ENCODE assay signal across 14 cellular contexts in genomic region chr3:104066658-104067057, GRCh38.
DNase-seq lines count a peak whose midpoint lies in the region; ATAC-seq and TF ChIP-seq lines count a peak whose summit lies in the region.
"Had no signal": no experiment of that assay in that cellular context is flagged by ENCODE, and none has a peak within 500 bp of the region (broad histone marks: within the 10 kb centered on the region; RNA-seq: fewer than 3 reads in every experiment).

No MANE protein-coding gene starts in this region.

- intact Hi-C loops in MCF 10A (cut with micrococcal nuclease) (no loop called here), breast epithelium (cut with DNase I; ENCODE audit: low total_unique reads) (no loop called here)

- H3K27me3 Mint-ChIP-seq in MCF 10A (ENCODE audit: insufficient read depth, unreplicated experiment) (no peaks in the 10 kb centered on the region), HFFc6 (ENCODE audit: insufficient read depth) (no peaks in the 10 kb centered on the region)
- H3K27me3 Mint-ChIP-seq: activated naive CD8-positive, alpha-beta T cell treated with anti-CD3 and anti-CD28 coated beads for 36 hours had no signal

- CTCF ChIA-PET in MCF 10A (lab: Yijun Ruan, JAX): no interaction called here

- DNase-seq in MCF 10A (ENCODE audit: unreplicated experiment) (peak; percentile 68), breast epithelium (ENCODE audit: low spot score in 2 of 2) (no peak), adipocyte (ENCODE audit: low read depth) (peak; percentile 83), glomerular visceral epithelial cell (ENCODE audit: extremely low spot score) (peak; percentile 4), superior temporal gyrus (ENCODE audit: extremely low spot score) (peak; percentile 9), HFFc6 (no peak), GM19238 (ENCODE audit: insufficient read length, low spot score) (no peak)
- DNase-seq: activated naive CD8-positive, alpha-beta T cell treated with anti-CD3 and anti-CD28 coated beads for 36 hours; cortex of kidney; mucosa of descending colon; NCI-H2227 treated with DMSO at 0.1 percent for 48 hours had no signal

- no TSS peak for BruUV-seq in MCF 10A (replicated peaks; lab: Mats Ljungman, UMichigan)

- no peak for ATAC-seq in HG02981 (IDR thresholded peaks at IDR 0.05; ENCODE audit: unreplicated experiment)
- ATAC-seq: activated CD4-positive, CD25-positive, alpha-beta regulatory T cell treated with anti-CD3 and anti-CD28 coated beads, Interleukin-2, amount 50 U/mL, for 24 hours; mucosa of descending colon had no signal

- POLR2A ChIA-PET in MCF 10A (lab: Yijun Ruan, JAX): no interaction called here

- H3K9me3 Mint-ChIP-seq in MCF 10A (ENCODE audit: unreplicated experiment) (no peaks in the 10 kb centered on the region), HFFc6 (peaks cover 5% of the 10 kb centered on the region; the same call in 1 of the 2 replicates)
- H3K9me3 Mint-ChIP-seq: activated naive CD8-positive, alpha-beta T cell treated with anti-CD3 and anti-CD28 coated beads for 36 hours had no signal

- H3K36me3 ChIP-seq in breast epithelium (no peaks in the 10 kb centered on the region), adipocyte (ENCODE audit: control insufficient read depth, insufficient read depth, low read length, severe bottlenecking) (no peaks in the 10 kb centered on the region)
- H3K36me3 ChIP-seq: HAP-1 had no signal

- no peak for TF ChIP-seq POLR2A in breast epithelium (IDR thresholded peaks at IDR 0.05)

- no peaks in the 10 kb centered on the region for H3K27me3 ChIP-seq in breast epithelium
- H3K27me3 ChIP-seq in adipocyte (replicated peaks; ENCODE audit: control insufficient read depth, insufficient read depth, low read length): no peaks in the 10 kb centered on the region

- no peak overlapping the region for H3K27ac Mint-ChIP-seq in MCF 10A (ENCODE audit: low read depth, unreplicated experiment)
- no peak overlapping the region for H3K27ac Mint-ChIP-seq in HFFc6
- H3K27ac Mint-ChIP-seq: activated naive CD8-positive, alpha-beta T cell treated with anti-CD3 and anti-CD28 coated beads for 36 hours had no signal

- H3K4me1 Mint-ChIP-seq in MCF 10A (ENCODE audit: insufficient read depth, unreplicated experiment): peaks cover 24% of the 10 kb centered on the region
- no peaks in the 10 kb centered on the region for H3K4me1 Mint-ChIP-seq in HFFc6 (ENCODE audit: low read depth)
- H3K4me1 Mint-ChIP-seq: activated naive CD8-positive, alpha-beta T cell treated with anti-CD3 and anti-CD28 coated beads for 36 hours had no signal

- no peaks in the 10 kb centered on the region for H3K36me3 Mint-ChIP-seq in MCF 10A (ENCODE audit: insufficient read depth, unreplicated experiment)
- no peaks in the 10 kb centered on the region for H3K36me3 Mint-ChIP-seq in HFFc6 (ENCODE audit: low read depth)
- H3K36me3 Mint-ChIP-seq: activated naive CD8-positive, alpha-beta T cell treated with anti-CD3 and anti-CD28 coated beads for 36 hours had no signal

- H3K4me3 Mint-ChIP-seq in MCF 10A (ENCODE audit: unreplicated experiment) (no peak overlapping the region), HFFc6 (no peak overlapping the region)
- H3K4me3 Mint-ChIP-seq: activated naive CD8-positive, alpha-beta T cell treated with anti-CD3 and anti-CD28 coated beads for 36 hours had no signal

- no peak overlapping the region for H3K27ac ChIP-seq in breast epithelium

- H3K9me3 ChIP-seq in breast epithelium (no peaks in the 10 kb centered on the region), adipocyte (ENCODE audit: control insufficient read depth, low read length) (no peaks in the 10 kb centered on the region)
- H3K9me3 ChIP-seq: HAP-1, mucosa of descending colon had no signal

- H3K4me1 ChIP-seq in breast epithelium (no peaks in the 10 kb centered on the region), adipocyte (ENCODE audit: control insufficient read depth, insufficient read depth, low read length) (peaks cover 13% of the 10 kb centered on the region)
- H3K4me1 ChIP-seq: HAP-1 had no signal

- H3K9ac ChIP-seq in adipocyte (ENCODE audit: low read length): no peak overlapping the region

- TF ChIP-seq CTCF in MCF 10A (IDR thresholded peaks at IDR 0.05; ENCODE audit: unreplicated experiment): no peak
- no peak for TF ChIP-seq CTCF in breast epithelium (IDR thresholded peaks at IDR 0.05)
- TF ChIP-seq CTCF in HFFc6 (IDR thresholded peaks at IDR 0.05): no peak

- no peak overlapping the region for H3K4me3 ChIP-seq in breast epithelium
- no peak overlapping the region for H3K4me3 ChIP-seq in adipocyte (ENCODE audit: low read length)
- H3K4me3 ChIP-seq: HAP-1, mucosa of descending colon had no signal

Comparison
In these comparisons a context has a peak if more than half of its experiments do, and no peak if none do; other contexts are left out.
1. DNase-seq: peak in MCF 10A (single experiment), adipocyte (single experiment), glomerular visceral epithelial cell (single experiment) and superior temporal gyrus (single experiment); none in breast epithelium (0 of 2), HFFc6 (single experiment) and GM19238 (single experiment).